1 cellular context compared by ENCODE assay signal in genomic region chr6:95294047-95294446, GRCh38.
TF ChIP-seq lines count a peak whose summit lies in the region.

No MANE protein-coding gene starts in this region.

TF ChIP-seq in GM23338, 12 proteins besides CTCF, POLR2A, EP300 and RAD21 (continued from another document):
- peak; percentile 36; the same call in 1 of the 2 replicates for TF ChIP-seq ZNF462 (CRISPR knock-in tag; IDR thresholded peaks at IDR 0.05)
